ENCODE assay signal across 15 cellular contexts in the genomic region with DNA sequence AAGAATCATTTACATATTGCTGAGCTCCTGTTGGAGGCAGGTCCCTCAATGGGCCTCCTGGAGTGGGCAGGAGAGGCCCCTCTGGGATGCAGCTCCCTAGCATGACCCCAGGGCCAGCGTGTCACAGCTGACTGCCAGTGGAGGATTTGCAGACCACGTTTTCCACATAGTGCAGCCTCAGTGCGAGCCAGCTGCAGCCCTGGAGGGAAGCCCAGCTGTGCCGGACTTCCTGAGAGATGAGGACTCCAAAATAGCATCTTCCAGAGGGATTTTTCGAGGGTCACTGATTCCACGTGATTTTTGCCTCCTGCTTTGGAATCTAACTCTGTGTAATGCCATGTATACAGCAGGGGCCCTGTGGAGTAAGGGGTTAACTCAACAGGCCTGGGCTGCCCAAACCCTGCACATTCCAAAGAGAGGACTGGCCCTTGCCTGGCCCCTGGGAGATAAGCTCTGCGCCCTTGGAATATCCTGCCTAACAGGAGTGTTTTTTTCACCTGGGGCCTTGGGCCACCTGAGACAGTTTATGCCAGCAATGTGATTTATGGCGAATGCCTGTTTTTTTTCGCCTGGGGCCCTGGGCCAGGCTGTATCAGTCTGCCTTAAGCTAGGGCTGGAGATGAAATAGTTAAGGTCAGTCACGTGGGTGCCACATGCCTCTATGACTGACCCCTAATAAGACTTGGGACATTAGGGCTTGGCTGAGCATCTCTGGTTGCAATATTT. TPM values are rescaled to one million over a fixed set of nuclear protein-coding genes. Genes with fewer than 3 reads are reported as not detected.
DNase-seq lines count a peak whose midpoint lies in the region; ATAC-seq lines count a peak whose summit lies in the region.
"Had no signal": no experiment of that assay in that cellular context is flagged by ENCODE, and none has a peak within 500 bp of the region (broad histone marks: within the 10 kb centered on the region; RNA-seq: fewer than 3 reads in every experiment).

No MANE protein-coding gene starts in this region.

- WGBS in neuronal stem cell (ENCODE audit: extremely low coverage in 2 of 2, insufficient read length in 2 of 2, insufficient replicate concordance in 1 of 2), 2 donors, result no CpG with 5 or more reads among the region's 10 CpGs

- H3K4ac ChIP-seq in neuronal stem cell (ENCODE audit: low read length), result peak overlapping the region; percentile 47

- H3K9me3 ChIP-seq in neuronal stem cell (replicated peaks in 1 of 2; ENCODE audit: control insufficient read depth in 2 of 2, insufficient read depth in 1 of 2, low read depth in 1 of 2, low read length in 2 of 2), result peaks cover 7% of the 10 kb centered on the region in 2 donors
- H3K9me3 ChIP-seq: gastroesophageal sphincter, vagina had no signal

- no peak overlapping the region for H2BK120ac ChIP-seq in neuronal stem cell (ENCODE audit: low read depth, low read length)

- H3K27ac ChIP-seq in neuronal stem cell (replicated peaks; ENCODE audit: low read length), result peak overlapping the region; percentile 87
- H3K27ac ChIP-seq: gastroesophageal sphincter, vagina had no signal

- peak; percentile 94 for DNase-seq in ELF-1 (ENCODE audit: low read depth, low spot score)
- peak; percentile 18 for DNase-seq in brain pericyte (ENCODE audit: low read depth, low spot score)
- DNase-seq in hepatic stellate cell (ENCODE audit: low spot score), result peak; percentile 23
- DNase-seq in neuronal stem cell (ENCODE audit: low spot score), result no peak
- no peak for DNase-seq in occipital lobe (lab: John Stamatoyannopoulos, UW)
- no peak for DNase-seq in cortex of kidney (lab: John Stamatoyannopoulos, UW)
- DNase-seq in NOMO-1 treated with dmso at 0.1 percent for 144 hours (lab: John Stamatoyannopoulos, UW; ENCODE audit: unreplicated experiment), result no peak
- DNase-seq: effector memory CD4-positive, alpha-beta T cell; MM.1S; naive B cell; NCI-H2081; stimulated activated naive CD4-positive, alpha-beta T cell had no signal

- peak overlapping the region; percentile 62 for H2BK15ac ChIP-seq in neuronal stem cell (ENCODE audit: low read length)

- H4K91ac ChIP-seq in neuronal stem cell (ENCODE audit: low read depth, low read length, poor library complexity), result no peak overlapping the region

- no peaks in the 10 kb centered on the region for H3K79me1 ChIP-seq in neuronal stem cell (ENCODE audit: low read depth, low read length)

- no peak overlapping the region for H2BK12ac ChIP-seq in neuronal stem cell (ENCODE audit: low read length)

- no peak overlapping the region for H3K23ac ChIP-seq in neuronal stem cell (ENCODE audit: low read depth, low read length, poor library complexity)

- H3K14ac ChIP-seq in neuronal stem cell (ENCODE audit: low read length), result no peak overlapping the region

- peak overlapping the region; percentile 87 for H3K18ac ChIP-seq in neuronal stem cell (ENCODE audit: low read length)

- H4K8ac ChIP-seq in neuronal stem cell (ENCODE audit: low read depth, low read length), result no peak overlapping the region

- H2BK5ac ChIP-seq in neuronal stem cell (ENCODE audit: low read length), result peak overlapping the region; percentile 47

- H2AK5ac ChIP-seq in neuronal stem cell (ENCODE audit: low read depth, low read length), result no peak overlapping the region

- no peaks in the 10 kb centered on the region for H3K36me3 ChIP-seq in neuronal stem cell (replicated peaks in 1 of 2; ENCODE audit: control insufficient read depth in 2 of 2, insufficient read depth in 2 of 2, low read length in 2 of 2)
- H3K36me3 ChIP-seq: gastroesophageal sphincter, vagina had no signal

- no peaks in the 10 kb centered on the region for H3K27me3 ChIP-seq in neuronal stem cell (ENCODE audit: control insufficient read depth in 3 of 3, insufficient read depth in 3 of 3, low read depth in 1 of 3, low read length in 3 of 3)
- H3K27me3 ChIP-seq: vagina had no signal

- no peak overlapping the region for H3K4me3 ChIP-seq in neuronal stem cell (ENCODE audit: low read length in 2 of 2)
- H3K4me3 ChIP-seq: gastroesophageal sphincter, vagina had no signal

- H2AFZ ChIP-seq in neuronal stem cell (ENCODE audit: low read length), result peak overlapping the region; percentile 1

- no peak overlapping the region for H3K9ac ChIP-seq in neuronal stem cell (ENCODE audit: low read depth, low read length, poor library complexity)

- H3K4me2 ChIP-seq in neuronal stem cell (ENCODE audit: insufficient read depth, low read length, poor library complexity, severe bottlenecking), result no peak overlapping the region

- no peak for ATAC-seq in GM18907 (IDR thresholded peaks at IDR 0.05; ENCODE audit: unreplicated experiment)
- ATAC-seq: gastroesophageal sphincter had no signal

- H3K4me1 ChIP-seq in neuronal stem cell (ENCODE audit: control insufficient read depth in 2 of 2, insufficient read depth in 1 of 2, low read depth in 1 of 2, low read length in 2 of 2), result peaks cover 14 to 23% of the 10 kb centered on the region in 2 donors

RNA-seq across cellular contexts. Expression of a gene that starts 47.4 kb away (rescaled TPM):
- polyA plus RNA-seq in neuronal stem cell (2013, experiment 1 of 2), result 5.7 TPM
- polyA plus RNA-seq in neuronal stem cell (2013, experiment 2 of 2), result 5.0 TPM
- 10.0 TPM for total RNA-seq in occipital lobe

Comparison
In these comparisons a context has a peak if more than half of its experiments do, and no peak if none do; other contexts are left out.
1. DNase-seq: peak in ELF-1 (single experiment), brain pericyte (single experiment) and hepatic stellate cell (single experiment); none in neuronal stem cell (single experiment), occipital lobe (single experiment), cortex of kidney (single experiment) and NOMO-1 treated with dmso at 0.1 percent for 144 hours (single experiment).